In genomic region chr7:66591058-66591800, GRCh38 we compare ENCODE assay signal across 8 cellular contexts. TPM values are rescaled to one million over a fixed set of nuclear protein-coding genes. Genes with fewer than 3 reads are reported as not detected.
A peak's percentile ranks its signal among the peaks of the same experiment; 100 is the strongest.
DNase-seq lines count a peak whose midpoint lies in the region; ATAC-seq and TF ChIP-seq lines count a peak whose summit lies in the region.
"Not testable (repeated sequence)": the region's sequence is repeated elsewhere in the genome, so short reads cannot be mapped to it uniquely, and the experiment has no call there.

No MANE protein-coding gene starts in this region.

- peak overlapping the region; percentile 80 for H3K27ac Mint-ChIP-seq in activated naive CD8-positive, alpha-beta T cell treated with anti-CD3 and anti-CD28 coated beads, Interleukin-2, amount 50 U/mL, for 24 hours

- not testable (repeated sequence) for H4K5ac ChIP-seq in mesendoderm (ENCODE audit: low read length)

- H3K4me3 Mint-ChIP-seq in activated naive CD8-positive, alpha-beta T cell treated with anti-CD3 and anti-CD28 coated beads, Interleukin-2, amount 50 U/mL, for 24 hours = peak overlapping the region; percentile 96

- TF ChIP-seq CTCF in RWPE1 (conservative IDR thresholded peaks at IDR 0.05; ENCODE audit: low read depth); fibroblast of lung (conservative IDR thresholded peaks at IDR 0.05 in 1 of 2, IDR thresholded peaks at IDR 0.05 in 1 of 2; ENCODE audit: low read depth in 1 of 2, low read length in 2 of 2): not testable (repeated sequence)

- H3K4me1 ChIP-seq in fibroblast of lung (ENCODE audit: control insufficient read depth, extremely low read depth, insufficient read depth, low read length); mesendoderm (ENCODE audit: control insufficient read depth, low read depth, low read length): not testable (repeated sequence)

- H3K79me1 ChIP-seq in mesendoderm (ENCODE audit: low read length) = not testable (repeated sequence)

- not testable (repeated sequence) for H4K8ac ChIP-seq in mesendoderm (ENCODE audit: low read depth, low read length)

- not testable (repeated sequence) for H3K36me3 ChIP-seq in fibroblast of lung (ENCODE audit: control insufficient read depth, insufficient read depth, low read length); mesendoderm (ENCODE audit: control insufficient read depth, insufficient read depth, low read length)

- H3K9me3 ChIP-seq in fibroblast of lung (ENCODE audit: control insufficient read depth, insufficient read depth, low read depth, low read length) = not testable (repeated sequence)

- peaks cover 63% of the 10 kb centered on the region for H3K79me2 ChIP-seq in fibroblast of lung (ENCODE audit: control insufficient read depth, insufficient read depth, low read length)
- H3K79me2 ChIP-seq in mesendoderm (ENCODE audit: control insufficient read depth, insufficient read depth, low read length) = peaks cover 50% of the 10 kb centered on the region

- H3K4me2 ChIP-seq in fibroblast of lung (ENCODE audit: extremely low read depth, insufficient read depth, low read length) (peak overlapping the region; percentile 78), mesendoderm (ENCODE audit: low read length) (peak overlapping the region; percentile 35)

- H2BK15ac ChIP-seq in mesendoderm (replicated peaks; ENCODE audit: low read depth) = not testable (repeated sequence)

- H4K20me1 ChIP-seq in fibroblast of lung (ENCODE audit: control insufficient read depth, extremely low read depth, insufficient read depth, low read length) = not testable (repeated sequence)

- H3K4me3 ChIP-seq in fibroblast of lung (replicated peaks in 1 of 4; ENCODE audit: control extremely low read depth in 1 of 4, insufficient read depth in 1 of 4, low read depth in 3 of 4, low read length in 4 of 4) (peak overlapping the region; percentile 77 to 99 (median 90)), mesendoderm (ENCODE audit: low read length) (peak overlapping the region; percentile 64)

- H3K27me3 Mint-ChIP-seq in activated naive CD8-positive, alpha-beta T cell treated with anti-CD3 and anti-CD28 coated beads, Interleukin-2, amount 50 U/mL, for 24 hours = not testable (repeated sequence)

- not testable (repeated sequence) for H3K27me3 ChIP-seq in fibroblast of lung (ENCODE audit: control insufficient read depth, insufficient read depth, low read length); mesendoderm (ENCODE audit: insufficient read depth, low read length, poor library complexity)

- not testable (repeated sequence) for H3K23ac ChIP-seq in mesendoderm (ENCODE audit: low read length)

- peak overlapping the region; percentile 96 for H3K9ac ChIP-seq in fibroblast of lung (ENCODE audit: insufficient read depth, low read length)
- peak overlapping the region; percentile 81 for H3K9ac ChIP-seq in mesendoderm (ENCODE audit: low read length)

- peak overlapping the region; percentile 93 for H3K56ac ChIP-seq in mesendoderm (ENCODE audit: low read length)

- not testable (repeated sequence) for H2BK120ac ChIP-seq in mesendoderm (ENCODE audit: low read depth, low read length)

- H3K9me3 Mint-ChIP-seq in activated naive CD8-positive, alpha-beta T cell treated with anti-CD3 and anti-CD28 coated beads, Interleukin-2, amount 50 U/mL, for 24 hours = not testable (repeated sequence)

- POLR2A ChIA-PET in RWPE1 (lab: Yijun Ruan, JAX; ENCODE audit: low non-redundant PET) = interaction anchor here (1.3 kb wide), 1 partner anchor 36 kb away, joined by 3 read pairs; no protein-coding TSS in a partner anchor

- peaks cover 14% of the 10 kb centered on the region for H3K36me3 Mint-ChIP-seq in activated naive CD8-positive, alpha-beta T cell treated with anti-CD3 and anti-CD28 coated beads, Interleukin-2, amount 50 U/mL, for 24 hours (ENCODE audit: low read depth)

- H3K18ac ChIP-seq in mesendoderm (ENCODE audit: low read length) = peak overlapping the region; percentile 20

- no CpG with 5 or more reads among the region's 35 CpGs for WGBS in mesendoderm (ENCODE audit: extremely low coverage, insufficient coverage, low lambda C conversion rate)

- peak overlapping the region; percentile 90 for H3K27ac ChIP-seq in RWPE1
- H3K27ac ChIP-seq in fibroblast of lung (ENCODE audit: insufficient read depth, low read length) = peak overlapping the region; percentile 99
- H3K27ac ChIP-seq in mesendoderm (ENCODE audit: low read depth, low read length) = peak overlapping the region; percentile 84

- peak; percentile 3 for DNase-seq in AG08395 (ENCODE audit: low spot score)
- peak; percentile 5 for DNase-seq in RWPE1 (ENCODE audit: low spot score)
- DNase-seq in activated naive CD8-positive, alpha-beta T cell treated with anti-CD3 and anti-CD28 coated beads, Interleukin-2, amount 50 U/mL, for 24 hours = peak; percentile 17
- peak; percentile 15 to 18 for DNase-seq in fibroblast of lung (ENCODE audit: low read depth in 2 of 2)
- DNase-seq in mesendoderm = peak; percentile 24
- peak; percentile 9 for DNase-seq in stimulated activated CD4-positive, alpha-beta T cell treated with anti-CD3 and anti-CD28 coated beads, Interleukin-1b, Interleukin-23, amount 100 ng/mL, for 48 hours

- ATAC-seq in GM19452 (IDR thresholded peaks at IDR 0.05; ENCODE audit: unreplicated experiment) = peak; percentile 4
- peak; percentile 20 for ATAC-seq in HG03196 (IDR thresholded peaks at IDR 0.05; ENCODE audit: unreplicated experiment)
- ATAC-seq in activated naive CD8-positive, alpha-beta T cell treated with anti-CD3 and anti-CD28 coated beads, Interleukin-2, amount 50 U/mL, for 24 hours = not testable (repeated sequence)

- not testable (repeated sequence) for H2AK5ac ChIP-seq in mesendoderm (ENCODE audit: low read length)

- CTCF ChIA-PET in RWPE1 (lab: Yijun Ruan, JAX) = interaction anchor here (0.7 to 1.0 kb wide), 2 partner anchors 29 to 272 kb away, joined by 4 read pairs; no protein-coding TSS in a partner anchor

- not testable (repeated sequence) for H2BK5ac ChIP-seq in mesendoderm (ENCODE audit: low read length)

- peak overlapping the region; percentile 73 for H3K4ac ChIP-seq in mesendoderm (ENCODE audit: low read depth, low read length)

- H2AFZ ChIP-seq in fibroblast of lung (ENCODE audit: low read length) = not testable (repeated sequence)

- H3K4me1 Mint-ChIP-seq in activated naive CD8-positive, alpha-beta T cell treated with anti-CD3 and anti-CD28 coated beads, Interleukin-2, amount 50 U/mL, for 24 hours = peaks cover 49% of the 10 kb centered on the region

RNA-seq across cellular contexts. Expression of gene KCTD7, which starts 37.5 kb away (rescaled TPM):
- 7.4 and 15.2 TPM in 2 replicates for total RNA-seq in fibroblast of lung
- 10.4 and 17.4 TPM in 2 replicates for polyA plus RNA-seq in fibroblast of lung
- 5.3 and 10.6 TPM in 2 replicates for polyA plus RNA-seq in fibroblast of lung (2012)
- 24.6 and 36.0 TPM in 2 replicates for polyA minus RNA-seq in fibroblast of lung (ENCODE audit: low replicate concordance)
- polyA plus RNA-seq in mesendoderm (2013, experiment 1 of 2) = 3.4 TPM
- polyA plus RNA-seq in mesendoderm (2013, experiment 2 of 2) = 3.2 TPM
